20 cellular contexts compared by ENCODE assay signal in the genomic region with DNA sequence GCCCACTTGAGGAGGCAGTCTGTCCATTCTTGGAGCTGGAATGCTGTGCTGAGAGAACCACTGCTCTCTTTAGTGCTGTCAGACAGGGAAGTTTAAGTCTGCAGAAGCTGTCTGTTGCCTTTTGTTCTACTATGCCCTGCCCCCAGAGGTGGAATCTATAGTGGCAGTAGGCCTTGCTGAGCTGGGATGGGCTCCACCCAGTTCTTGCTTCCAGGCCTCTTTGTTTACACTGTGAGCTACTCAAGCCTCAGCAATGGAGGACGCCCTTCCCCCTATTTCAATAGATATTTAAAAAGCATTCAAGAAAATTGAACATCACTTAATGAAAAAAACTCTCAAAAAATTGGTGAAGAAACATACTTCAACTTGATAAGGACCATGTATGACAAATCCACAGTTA.
A peak's percentile ranks its signal among the peaks of the same experiment; 100 is the strongest.
DNase-seq lines count a peak whose midpoint lies in the region; ATAC-seq and TF ChIP-seq lines count a peak whose summit lies in the region.
"Had no signal": no experiment of that assay in that cellular context is flagged by ENCODE, and none has a peak within 500 bp of the region (broad histone marks: within the 10 kb centered on the region; RNA-seq: fewer than 3 reads in every experiment).

No MANE protein-coding gene starts in this region.

- POLR2A ChIA-PET in WTC11 (lab: Charles Lee) = no interaction called here

- no peak for ATAC-seq in WTC11
- ATAC-seq in GM21360 (IDR thresholded peaks at IDR 0.05; ENCODE audit: unreplicated experiment) = no peak
- ATAC-seq: HCT116; SK-N-SH treated with all-trans-retinoic acid at 6 μM for 48 hours; stimulated activated naive CD8-positive, alpha-beta T cell treated with anti-CD3 and anti-CD28 coated beads, Interleukin-15, Interleukin-2, amounts not matched to agents 100 U/mL and 50 U/mL, for 24 hours had no signal

- H3K27ac ChIP-seq in C4-2B = no peak overlapping the region
- H3K27ac ChIP-seq: coronary artery had no signal

- peaks cover 57% of the 10 kb centered on the region for H3K9me3 Mint-ChIP-seq in WTC11
- H3K9me3 Mint-ChIP-seq: activated naive CD4-positive, alpha-beta T cell treated with anti-CD3 and anti-CD28 coated beads for 36 hours had no signal

- TF ChIP-seq CTCF in C4-2B (conservative IDR thresholded peaks at IDR 0.05) (peak; percentile 28), WTC11 (IDR thresholded peaks at IDR 0.05) (no peak)

- CTCF ChIA-PET in WTC11 (lab: Charles Lee) = interaction anchor here (0.9 to 1.5 kb wide), 5 partner anchors 9 to 632 kb away, joined by 3 read pairs; no protein-coding TSS in a partner anchor

- DNase-seq in HCEC 1CT (peak; percentile 14), WTC11 (ENCODE audit: low spot score) (peak; percentile 52), iPS DF 19.7 (ENCODE audit: low read depth, low spot score) (peak; percentile 33), RPMI8226 (no peak), NCI-H128 (lab: John Stamatoyannopoulos, UW; ENCODE audit: unreplicated experiment) (no peak), T1000 (lab: John Stamatoyannopoulos, UW) (no peak)
- DNase-seq: activated CD4-positive, alpha-beta T cell treated with anti-CD3 and anti-CD28 coated beads, Interleukin-2, amount 50 U/mL, for 48 hours; activated naive CD4-positive, alpha-beta T cell treated with anti-CD3 and anti-CD28 coated beads for 36 hours; CD4-positive, alpha-beta T cell; NCI-H446; posterior cingulate gyrus; stimulated activated CD4-positive, alpha-beta T cell treated with anti-CD3 and anti-CD28 coated beads, Interleukin-2, amount 100 ng/mL, for 48 hours; stimulated activated naive CD8-positive, alpha-beta T cell treated with anti-CD3 and anti-CD28 coated beads, Interleukin-15, Interleukin-2, amounts not matched to agents 100 U/mL and 50 U/mL, for 24 hours had no signal

- no peak overlapping the region for H3K4me3 Mint-ChIP-seq in WTC11
- H3K4me3 Mint-ChIP-seq: activated naive CD4-positive, alpha-beta T cell treated with anti-CD3 and anti-CD28 coated beads for 36 hours; CD4-positive, alpha-beta T cell; IgD-negative memory B cell; memory B cell had no signal

- H3K27ac Mint-ChIP-seq in WTC11 = no peak overlapping the region
- H3K27ac Mint-ChIP-seq: activated naive CD4-positive, alpha-beta T cell treated with anti-CD3 and anti-CD28 coated beads for 36 hours; CD4-positive, alpha-beta T cell; IgD-negative memory B cell; memory B cell had no signal

- no peaks in the 10 kb centered on the region; the same call in 1 of the 2 replicates for H3K27me3 Mint-ChIP-seq in WTC11 (ENCODE audit: low read depth)
- H3K27me3 Mint-ChIP-seq: CD4-positive, alpha-beta T cell had no signal

- peaks cover 7% of the 10 kb centered on the region for H3K36me3 Mint-ChIP-seq in WTC11
- H3K36me3 Mint-ChIP-seq: IgD-negative memory B cell, memory B cell had no signal

- H3K4me1 Mint-ChIP-seq in WTC11 = peaks cover 14% of the 10 kb centered on the region

TF ChIP-seq in WTC11, 78 proteins besides CTCF, POLR2A, EP300 and RAD21:
- no peak for TF ChIP-seq TP53 (CRISPR knock-in tag; IDR thresholded peaks at IDR 0.05)
- no peak for TF ChIP-seq CBFB (CRISPR knock-in tag; IDR thresholded peaks at IDR 0.05; ENCODE audit: low read depth)
- TF ChIP-seq NFYB (CRISPR knock-in tag; conservative IDR thresholded peaks at IDR 0.05; ENCODE audit: low read depth) = no peak
- TF ChIP-seq, protein P1, sequence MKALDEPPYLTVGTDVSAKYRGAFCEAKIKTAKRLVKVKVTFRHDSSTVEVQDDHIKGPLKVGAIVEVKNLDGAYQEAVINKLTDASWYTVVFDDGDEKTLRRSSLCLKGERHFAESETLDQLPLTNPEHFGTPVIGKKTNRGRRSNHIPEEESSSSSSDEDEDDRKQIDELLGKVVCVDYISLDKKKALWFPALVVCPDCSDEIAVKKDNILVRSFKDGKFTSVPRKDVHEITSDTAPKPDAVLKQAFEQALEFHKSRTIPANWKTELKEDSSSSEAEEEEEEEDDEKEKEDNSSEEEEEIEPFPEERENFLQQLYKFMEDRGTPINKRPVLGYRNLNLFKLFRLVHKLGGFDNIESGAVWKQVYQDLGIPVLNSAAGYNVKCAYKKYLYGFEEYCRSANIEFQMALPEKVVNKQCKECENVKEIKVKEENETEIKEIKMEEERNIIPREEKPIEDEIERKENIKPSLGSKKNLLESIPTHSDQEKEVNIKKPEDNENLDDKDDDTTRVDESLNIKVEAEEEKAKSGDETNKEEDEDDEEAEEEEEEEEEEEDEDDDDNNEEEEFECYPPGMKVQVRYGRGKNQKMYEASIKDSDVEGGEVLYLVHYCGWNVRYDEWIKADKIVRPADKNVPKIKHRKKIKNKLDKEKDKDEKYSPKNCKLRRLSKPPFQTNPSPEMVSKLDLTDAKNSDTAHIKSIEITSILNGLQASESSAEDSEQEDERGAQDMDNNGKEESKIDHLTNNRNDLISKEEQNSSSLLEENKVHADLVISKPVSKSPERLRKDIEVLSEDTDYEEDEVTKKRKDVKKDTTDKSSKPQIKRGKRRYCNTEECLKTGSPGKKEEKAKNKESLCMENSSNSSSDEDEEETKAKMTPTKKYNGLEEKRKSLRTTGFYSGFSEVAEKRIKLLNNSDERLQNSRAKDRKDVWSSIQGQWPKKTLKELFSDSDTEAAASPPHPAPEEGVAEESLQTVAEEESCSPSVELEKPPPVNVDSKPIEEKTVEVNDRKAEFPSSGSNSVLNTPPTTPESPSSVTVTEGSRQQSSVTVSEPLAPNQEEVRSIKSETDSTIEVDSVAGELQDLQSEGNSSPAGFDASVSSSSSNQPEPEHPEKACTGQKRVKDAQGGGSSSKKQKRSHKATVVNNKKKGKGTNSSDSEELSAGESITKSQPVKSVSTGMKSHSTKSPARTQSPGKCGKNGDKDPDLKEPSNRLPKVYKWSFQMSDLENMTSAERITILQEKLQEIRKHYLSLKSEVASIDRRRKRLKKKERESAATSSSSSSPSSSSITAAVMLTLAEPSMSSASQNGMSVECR (CRISPR knock-in tag; IDR thresholded peaks at IDR 0.05; ENCODE audit: borderline replicate concordance) = no peak
- TF ChIP-seq, protein P2, sequence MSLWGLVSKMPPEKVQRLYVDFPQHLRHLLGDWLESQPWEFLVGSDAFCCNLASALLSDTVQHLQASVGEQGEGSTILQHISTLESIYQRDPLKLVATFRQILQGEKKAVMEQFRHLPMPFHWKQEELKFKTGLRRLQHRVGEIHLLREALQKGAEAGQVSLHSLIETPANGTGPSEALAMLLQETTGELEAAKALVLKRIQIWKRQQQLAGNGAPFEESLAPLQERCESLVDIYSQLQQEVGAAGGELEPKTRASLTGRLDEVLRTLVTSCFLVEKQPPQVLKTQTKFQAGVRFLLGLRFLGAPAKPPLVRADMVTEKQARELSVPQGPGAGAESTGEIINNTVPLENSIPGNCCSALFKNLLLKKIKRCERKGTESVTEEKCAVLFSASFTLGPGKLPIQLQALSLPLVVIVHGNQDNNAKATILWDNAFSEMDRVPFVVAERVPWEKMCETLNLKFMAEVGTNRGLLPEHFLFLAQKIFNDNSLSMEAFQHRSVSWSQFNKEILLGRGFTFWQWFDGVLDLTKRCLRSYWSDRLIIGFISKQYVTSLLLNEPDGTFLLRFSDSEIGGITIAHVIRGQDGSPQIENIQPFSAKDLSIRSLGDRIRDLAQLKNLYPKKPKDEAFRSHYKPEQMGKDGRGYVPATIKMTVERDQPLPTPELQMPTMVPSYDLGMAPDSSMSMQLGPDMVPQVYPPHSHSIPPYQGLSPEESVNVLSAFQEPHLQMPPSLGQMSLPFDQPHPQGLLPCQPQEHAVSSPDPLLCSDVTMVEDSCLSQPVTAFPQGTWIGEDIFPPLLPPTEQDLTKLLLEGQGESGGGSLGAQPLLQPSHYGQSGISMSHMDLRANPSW (CRISPR knock-in tag; conservative IDR thresholded peaks at IDR 0.05; ENCODE audit: low read depth) = no peak
- no peak for TF ChIP-seq JAZF1 (CRISPR knock-in tag; IDR thresholded peaks at IDR 0.05)

Comparison
In these comparisons a context has a peak if more than half of its experiments do, and no peak if none do; other contexts are left out.
1. DNase-seq: peak in HCEC 1CT (single experiment), WTC11 (single experiment) and iPS DF 19.7 (single experiment); none in RPMI8226 (single experiment), NCI-H128 (single experiment) and T1000 (single experiment).